In genomic region chr12:124254126-124254525, GRCh38 we compare ENCODE assay signal across 20 cellular contexts. TPM values are rescaled to one million over a fixed set of nuclear protein-coding genes. Genes with fewer than 3 reads are reported as not detected.
DNase-seq lines count a peak whose midpoint lies in the region; ATAC-seq, FAIRE-seq and TF ChIP-seq lines count a peak whose summit lies in the region.
"Had no signal": no experiment of that assay in that cellular context is flagged by ENCODE, and none has a peak within 500 bp of the region (broad histone marks: within the 10 kb centered on the region; RNA-seq: fewer than 3 reads in every experiment).

No MANE protein-coding gene starts in this region.

- H3K27me3 ChIP-seq in BE2C (peaks cover 3% of the 10 kb centered on the region; the same call in 1 of the 2 replicates), NT2/D1 (ENCODE audit: insufficient read depth, insufficient read length) (peaks cover 3% of the 10 kb centered on the region), upper lobe of right lung (peaks cover 16% of the 10 kb centered on the region), psoas muscle (ENCODE audit: insufficient read depth in 3 of 3, low read length in 2 of 3) (peaks cover 0 to 3% (median 0%) of the 10 kb centered on the region in 3 donors)

- ATAC-seq in upper lobe of right lung (no peak), psoas muscle (no peak)
- ATAC-seq: GM12878 had no signal

- H3K27ac ChIP-seq in kidney (ENCODE audit: low read depth in 2 of 2, low read length in 2 of 2), result no peak overlapping the region
- no peak overlapping the region for H3K27ac ChIP-seq in upper lobe of right lung
- no peak overlapping the region for H3K27ac ChIP-seq in psoas muscle
- H3K27ac ChIP-seq: C4-2B, HL-60 had no signal

- H3K9ac ChIP-seq in NT2/D1 (ENCODE audit: insufficient read length, low read depth), result peak overlapping the region; percentile 16
- H3K9ac ChIP-seq in kidney (ENCODE audit: low read length in 2 of 2), result no peak overlapping the region

- no peak for FAIRE-seq in kidney (lab: Jason Lieb, UNC)
- no peak for FAIRE-seq in D721Med (lab: Jason Lieb, UNC)
- FAIRE-seq: GM12878 had no signal

- TF ChIP-seq CTCF in BE2C (IDR thresholded peaks at IDR 0.05; ENCODE audit: low read depth, low read length), result no peak
- no peak for TF ChIP-seq CTCF in kidney (IDR thresholded peaks at IDR 0.05; ENCODE audit: borderline replicate concordance, extremely low read depth, insufficient read depth)
- TF ChIP-seq CTCF in upper lobe of right lung (IDR thresholded peaks at IDR 0.05), result no peak
- TF ChIP-seq CTCF in D721Med (IDR thresholded peaks at IDR 0.05; ENCODE audit: insufficient read depth, missing control alignments), result no peak
- TF ChIP-seq CTCF in psoas muscle (IDR thresholded peaks at IDR 0.05), result no peak

- intact Hi-C loops in kidney (cut with DNase I), result no loop called here
- intact Hi-C loops in upper lobe of right lung (cut with DNase I), result no loop called here
- intact Hi-C loops in psoas muscle (cut with DNase I), result no loop called here

- WGBS in psoas muscle, 3 donors, result 77 to 88% (median 86%) methylated on average over 10 of the region's 10 CpGs

- H3K4me1 ChIP-seq in BE2C (peaks cover 3% of the 10 kb centered on the region; the same call in 1 of the 2 replicates), NT2/D1 (ENCODE audit: insufficient read depth, insufficient read length) (no peaks in the 10 kb centered on the region), kidney (ENCODE audit: control insufficient read depth in 1 of 2, insufficient read depth in 1 of 2, low read depth in 1 of 2, low read length in 2 of 2) (no peaks in the 10 kb centered on the region), upper lobe of right lung (no peaks in the 10 kb centered on the region), psoas muscle (no peaks in the 10 kb centered on the region)
- H3K4me1 ChIP-seq: HAP-1 had no signal

- H3K9me3 ChIP-seq in BE2C, result no peaks in the 10 kb centered on the region
- H3K9me3 ChIP-seq in NT2/D1 (ENCODE audit: insufficient read depth, low read length), result no peaks in the 10 kb centered on the region
- H3K9me3 ChIP-seq in kidney (ENCODE audit: control insufficient read depth in 1 of 2, low read length in 2 of 2), result no peaks in the 10 kb centered on the region
- H3K9me3 ChIP-seq in upper lobe of right lung, result no peaks in the 10 kb centered on the region
- no peaks in the 10 kb centered on the region for H3K9me3 ChIP-seq in psoas muscle
- H3K9me3 ChIP-seq: HAP-1 had no signal

- H3K4me3 ChIP-seq in BE2C (ENCODE audit: low read depth, low read length) (no peak overlapping the region), NT2/D1 (ENCODE audit: insufficient read length, low read depth) (no peak overlapping the region), kidney (ENCODE audit: low read length in 2 of 2) (no peak overlapping the region), upper lobe of right lung (no peak overlapping the region), psoas muscle (no peak overlapping the region)
- H3K4me3 ChIP-seq: GM12878, HAP-1 had no signal

- no peaks in the 10 kb centered on the region for H3K36me3 ChIP-seq in BE2C
- H3K36me3 ChIP-seq in NT2/D1 (ENCODE audit: insufficient read depth, insufficient read length, low read length), result no peaks in the 10 kb centered on the region
- H3K36me3 ChIP-seq in kidney (ENCODE audit: control insufficient read depth in 1 of 2, insufficient read depth in 2 of 2, low read length in 2 of 2), result no peaks in the 10 kb centered on the region
- no peaks in the 10 kb centered on the region for H3K36me3 ChIP-seq in upper lobe of right lung
- no peaks in the 10 kb centered on the region for H3K36me3 ChIP-seq in psoas muscle (ENCODE audit: insufficient read depth in 1 of 2, low read depth in 1 of 2)
- H3K36me3 ChIP-seq: HAP-1 had no signal

- DNase-seq in BE2C (peak; percentile 46), NT2/D1 (ENCODE audit: low read depth, low spot score) (no peak), kidney (peak; percentile 32), upper lobe of right lung (peak; percentile 63), DMS 273 (lab: John Stamatoyannopoulos, UW; ENCODE audit: unreplicated experiment) (no peak), D721Med (ENCODE audit: insufficient read length, low spot score) (no peak), psoas muscle (no peak)
- DNase-seq: CD4-positive, alpha-beta T cell; DMS 273 treated with DMSO at 0.1 percent for 48 hours; DMS53; DND-41; EL had no signal

RNA-seq across cellular contexts. Expression of gene RFLNA, which starts 40.8 kb away (rescaled TPM):
- polyA plus RNA-seq in BE2C (2012; ENCODE audit: insufficient read depth, insufficient read length, low read depth), result 11.2 TPM
- total RNA-seq in kidney, result 0.76 TPM
- 0.82 TPM for polyA plus RNA-seq in kidney (ENCODE audit: insufficient read depth, low read depth, low replicate concordance)
- total RNA-seq in upper lobe of right lung, result 1.0 TPM
- total RNA-seq in psoas muscle, result 1 to 10 TPM in 3 of 4 donors, under 1 TPM in 1; 0.50 to 7.8 (median 1.8) TPM
- under 1 TPM; 0.38 to 0.70 (median 0.47) TPM for polyA plus RNA-seq in psoas muscle
- total RNA-seq: A172; CD4-positive, alpha-beta T cell; GM12878; H4; HT1080 had no signal
- polyA plus RNA-seq: BJ had no signal

Comparison
In these comparisons a context has a peak if more than half of its experiments do, and no peak if none do; other contexts are left out.
1. DNase-seq: peak in BE2C (single experiment), kidney (single experiment) and upper lobe of right lung (single experiment); none in NT2/D1 (single experiment), DMS 273 (single experiment), D721Med (single experiment) and psoas muscle (0 of 2).